1 cellular context compared by ENCODE assay signal in the genomic region with DNA sequence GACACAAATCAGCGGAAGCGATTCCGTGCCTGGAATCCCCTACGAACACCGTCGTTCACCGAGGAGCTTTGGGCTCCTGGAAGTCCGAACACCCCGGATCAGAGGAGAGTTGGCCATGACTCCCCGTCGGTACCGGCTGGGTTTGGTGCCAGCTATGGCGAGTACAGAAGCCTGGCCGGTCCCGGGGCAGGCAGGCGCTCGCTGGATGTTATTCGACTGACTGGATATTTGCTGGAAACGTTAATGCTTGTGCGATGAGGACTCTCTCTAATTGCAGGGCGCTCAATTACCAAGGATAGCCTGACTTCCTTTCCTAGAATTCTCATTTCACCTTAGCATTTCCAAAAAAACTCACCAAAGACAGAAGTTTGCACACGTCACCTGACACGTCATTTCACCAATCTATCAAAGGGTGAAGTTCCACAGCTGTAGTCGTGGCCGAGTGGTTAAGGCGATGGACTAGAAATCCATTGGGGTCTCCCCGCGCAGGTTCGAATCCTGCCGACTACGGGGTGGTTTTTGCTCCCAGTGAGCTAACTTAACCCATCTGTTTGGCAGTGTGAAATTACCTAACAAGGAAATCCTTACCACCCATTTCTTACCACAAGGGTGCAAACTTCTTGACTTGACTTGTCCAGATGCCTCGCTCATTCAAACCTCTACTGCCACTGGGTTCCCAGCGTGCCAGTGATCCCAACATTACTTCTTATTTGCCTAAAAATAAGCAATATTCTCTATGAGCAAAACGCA.
A peak's percentile ranks its signal among the peaks of the same experiment; 100 is the strongest.
TF ChIP-seq lines count a peak whose summit lies in the region.

No MANE protein-coding gene starts in this region.

TF ChIP-seq in HepG2, 621 proteins besides CTCF, POLR2A, EP300 and RAD21 (continued from another document and continues in another):
- TF ChIP-seq, protein P1, sequence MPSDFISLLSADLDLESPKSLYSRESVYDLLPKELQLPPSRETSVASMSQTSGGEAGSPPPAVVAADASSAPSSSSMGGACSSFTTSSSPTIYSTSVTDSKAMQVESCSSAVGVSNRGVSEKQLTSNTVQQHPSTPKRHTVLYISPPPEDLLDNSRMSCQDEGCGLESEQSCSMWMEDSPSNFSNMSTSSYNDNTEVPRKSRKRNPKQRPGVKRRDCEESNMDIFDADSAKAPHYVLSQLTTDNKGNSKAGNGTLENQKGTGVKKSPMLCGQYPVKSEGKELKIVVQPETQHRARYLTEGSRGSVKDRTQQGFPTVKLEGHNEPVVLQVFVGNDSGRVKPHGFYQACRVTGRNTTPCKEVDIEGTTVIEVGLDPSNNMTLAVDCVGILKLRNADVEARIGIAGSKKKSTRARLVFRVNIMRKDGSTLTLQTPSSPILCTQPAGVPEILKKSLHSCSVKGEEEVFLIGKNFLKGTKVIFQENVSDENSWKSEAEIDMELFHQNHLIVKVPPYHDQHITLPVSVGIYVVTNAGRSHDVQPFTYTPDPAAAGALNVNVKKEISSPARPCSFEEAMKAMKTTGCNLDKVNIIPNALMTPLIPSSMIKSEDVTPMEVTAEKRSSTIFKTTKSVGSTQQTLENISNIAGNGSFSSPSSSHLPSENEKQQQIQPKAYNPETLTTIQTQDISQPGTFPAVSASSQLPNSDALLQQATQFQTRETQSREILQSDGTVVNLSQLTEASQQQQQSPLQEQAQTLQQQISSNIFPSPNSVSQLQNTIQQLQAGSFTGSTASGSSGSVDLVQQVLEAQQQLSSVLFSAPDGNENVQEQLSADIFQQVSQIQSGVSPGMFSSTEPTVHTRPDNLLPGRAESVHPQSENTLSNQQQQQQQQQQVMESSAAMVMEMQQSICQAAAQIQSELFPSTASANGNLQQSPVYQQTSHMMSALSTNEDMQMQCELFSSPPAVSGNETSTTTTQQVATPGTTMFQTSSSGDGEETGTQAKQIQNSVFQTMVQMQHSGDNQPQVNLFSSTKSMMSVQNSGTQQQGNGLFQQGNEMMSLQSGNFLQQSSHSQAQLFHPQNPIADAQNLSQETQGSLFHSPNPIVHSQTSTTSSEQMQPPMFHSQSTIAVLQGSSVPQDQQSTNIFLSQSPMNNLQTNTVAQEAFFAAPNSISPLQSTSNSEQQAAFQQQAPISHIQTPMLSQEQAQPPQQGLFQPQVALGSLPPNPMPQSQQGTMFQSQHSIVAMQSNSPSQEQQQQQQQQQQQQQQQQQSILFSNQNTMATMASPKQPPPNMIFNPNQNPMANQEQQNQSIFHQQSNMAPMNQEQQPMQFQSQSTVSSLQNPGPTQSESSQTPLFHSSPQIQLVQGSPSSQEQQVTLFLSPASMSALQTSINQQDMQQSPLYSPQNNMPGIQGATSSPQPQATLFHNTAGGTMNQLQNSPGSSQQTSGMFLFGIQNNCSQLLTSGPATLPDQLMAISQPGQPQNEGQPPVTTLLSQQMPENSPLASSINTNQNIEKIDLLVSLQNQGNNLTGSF (CRISPR knock-in tag; IDR thresholded peaks at IDR 0.05) = no peak
- TF ChIP-seq, protein P2, sequence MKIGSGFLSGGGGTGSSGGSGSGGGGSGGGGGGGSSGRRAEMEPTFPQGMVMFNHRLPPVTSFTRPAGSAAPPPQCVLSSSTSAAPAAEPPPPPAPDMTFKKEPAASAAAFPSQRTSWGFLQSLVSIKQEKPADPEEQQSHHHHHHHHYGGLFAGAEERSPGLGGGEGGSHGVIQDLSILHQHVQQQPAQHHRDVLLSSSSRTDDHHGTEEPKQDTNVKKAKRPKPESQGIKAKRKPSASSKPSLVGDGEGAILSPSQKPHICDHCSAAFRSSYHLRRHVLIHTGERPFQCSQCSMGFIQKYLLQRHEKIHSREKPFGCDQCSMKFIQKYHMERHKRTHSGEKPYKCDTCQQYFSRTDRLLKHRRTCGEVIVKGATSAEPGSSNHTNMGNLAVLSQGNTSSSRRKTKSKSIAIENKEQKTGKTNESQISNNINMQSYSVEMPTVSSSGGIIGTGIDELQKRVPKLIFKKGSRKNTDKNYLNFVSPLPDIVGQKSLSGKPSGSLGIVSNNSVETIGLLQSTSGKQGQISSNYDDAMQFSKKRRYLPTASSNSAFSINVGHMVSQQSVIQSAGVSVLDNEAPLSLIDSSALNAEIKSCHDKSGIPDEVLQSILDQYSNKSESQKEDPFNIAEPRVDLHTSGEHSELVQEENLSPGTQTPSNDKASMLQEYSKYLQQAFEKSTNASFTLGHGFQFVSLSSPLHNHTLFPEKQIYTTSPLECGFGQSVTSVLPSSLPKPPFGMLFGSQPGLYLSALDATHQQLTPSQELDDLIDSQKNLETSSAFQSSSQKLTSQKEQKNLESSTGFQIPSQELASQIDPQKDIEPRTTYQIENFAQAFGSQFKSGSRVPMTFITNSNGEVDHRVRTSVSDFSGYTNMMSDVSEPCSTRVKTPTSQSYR (CRISPR knock-in tag; IDR thresholded peaks at IDR 0.05; ENCODE audit: borderline replicate concordance) = peak; percentile 18; the same call in 1 of the 2 replicates
- TF ChIP-seq ZFP37 (CRISPR knock-in tag; IDR thresholded peaks at IDR 0.05; ENCODE audit: borderline replicate concordance) (no peak), HOXA7 (CRISPR knock-in tag; IDR thresholded peaks at IDR 0.05) (no peak), ZBTB7A (CRISPR knock-in tag; IDR thresholded peaks at IDR 0.05) (no peak), ZNF737 (CRISPR knock-in tag; IDR thresholded peaks at IDR 0.05; ENCODE audit: borderline replicate concordance) (peak; percentile 18; the same call in 1 of the 2 replicates), SNAPC2 (CRISPR knock-in tag; IDR thresholded peaks at IDR 0.05) (peak; percentile 47; the same call in 1 of the 2 replicates), ZNF569 (CRISPR knock-in tag; IDR thresholded peaks at IDR 0.05; ENCODE audit: borderline replicate concordance) (no peak), ZSCAN20 (CRISPR knock-in tag; IDR thresholded peaks at IDR 0.05; ENCODE audit: borderline replicate concordance) (no peak), DNMT3B (CRISPR knock-in tag; conservative IDR thresholded peaks at IDR 0.05) (0 out of 2 replicates have a peak, but pooled peaks have one; percentile 59), TFAP4 (IDR thresholded peaks at IDR 0.05; ENCODE audit: borderline replicate concordance, low read depth) (peak; percentile 100), ZIK1 (CRISPR knock-in tag; IDR thresholded peaks at IDR 0.05; ENCODE audit: borderline replicate concordance, low read depth) (peak; percentile 54; the same call in 1 of the 2 replicates), ZNF781 (CRISPR knock-in tag; IDR thresholded peaks at IDR 0.05; ENCODE audit: borderline replicate concordance, not compliant biosample characterization) (peak; percentile 41), ELF3 (CRISPR knock-in tag; IDR thresholded peaks at IDR 0.05) (peak; percentile 54; the same call in 1 of the 2 replicates), ZNF556 (CRISPR knock-in tag; IDR thresholded peaks at IDR 0.05; ENCODE audit: borderline replicate concordance) (peak; percentile 67; the same call in 1 of the 2 replicates), CHD4 (IDR thresholded peaks at IDR 0.05; ENCODE audit: borderline replicate concordance, low read length) (peak; percentile 87; the same call in 1 of the 2 replicates)
- TF ChIP-seq, protein P3, sequence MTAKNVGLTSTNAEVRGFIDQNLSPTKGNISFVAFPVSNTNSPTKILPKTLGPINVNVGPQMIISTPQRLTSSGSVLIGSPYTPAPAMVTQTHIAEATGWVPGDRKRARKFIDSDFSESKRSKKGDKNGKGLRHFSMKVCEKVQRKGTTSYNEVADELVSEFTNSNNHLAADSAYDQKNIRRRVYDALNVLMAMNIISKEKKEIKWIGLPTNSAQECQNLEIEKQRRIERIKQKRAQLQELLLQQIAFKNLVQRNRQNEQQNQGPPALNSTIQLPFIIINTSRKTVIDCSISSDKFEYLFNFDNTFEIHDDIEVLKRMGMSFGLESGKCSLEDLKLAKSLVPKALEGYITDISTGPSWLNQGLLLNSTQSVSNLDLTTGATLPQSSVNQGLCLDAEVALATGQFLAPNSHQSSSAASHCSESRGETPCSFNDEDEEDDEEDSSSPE (CRISPR knock-in tag; IDR thresholded peaks at IDR 0.05) = no peak
- TF ChIP-seq, protein P4, sequence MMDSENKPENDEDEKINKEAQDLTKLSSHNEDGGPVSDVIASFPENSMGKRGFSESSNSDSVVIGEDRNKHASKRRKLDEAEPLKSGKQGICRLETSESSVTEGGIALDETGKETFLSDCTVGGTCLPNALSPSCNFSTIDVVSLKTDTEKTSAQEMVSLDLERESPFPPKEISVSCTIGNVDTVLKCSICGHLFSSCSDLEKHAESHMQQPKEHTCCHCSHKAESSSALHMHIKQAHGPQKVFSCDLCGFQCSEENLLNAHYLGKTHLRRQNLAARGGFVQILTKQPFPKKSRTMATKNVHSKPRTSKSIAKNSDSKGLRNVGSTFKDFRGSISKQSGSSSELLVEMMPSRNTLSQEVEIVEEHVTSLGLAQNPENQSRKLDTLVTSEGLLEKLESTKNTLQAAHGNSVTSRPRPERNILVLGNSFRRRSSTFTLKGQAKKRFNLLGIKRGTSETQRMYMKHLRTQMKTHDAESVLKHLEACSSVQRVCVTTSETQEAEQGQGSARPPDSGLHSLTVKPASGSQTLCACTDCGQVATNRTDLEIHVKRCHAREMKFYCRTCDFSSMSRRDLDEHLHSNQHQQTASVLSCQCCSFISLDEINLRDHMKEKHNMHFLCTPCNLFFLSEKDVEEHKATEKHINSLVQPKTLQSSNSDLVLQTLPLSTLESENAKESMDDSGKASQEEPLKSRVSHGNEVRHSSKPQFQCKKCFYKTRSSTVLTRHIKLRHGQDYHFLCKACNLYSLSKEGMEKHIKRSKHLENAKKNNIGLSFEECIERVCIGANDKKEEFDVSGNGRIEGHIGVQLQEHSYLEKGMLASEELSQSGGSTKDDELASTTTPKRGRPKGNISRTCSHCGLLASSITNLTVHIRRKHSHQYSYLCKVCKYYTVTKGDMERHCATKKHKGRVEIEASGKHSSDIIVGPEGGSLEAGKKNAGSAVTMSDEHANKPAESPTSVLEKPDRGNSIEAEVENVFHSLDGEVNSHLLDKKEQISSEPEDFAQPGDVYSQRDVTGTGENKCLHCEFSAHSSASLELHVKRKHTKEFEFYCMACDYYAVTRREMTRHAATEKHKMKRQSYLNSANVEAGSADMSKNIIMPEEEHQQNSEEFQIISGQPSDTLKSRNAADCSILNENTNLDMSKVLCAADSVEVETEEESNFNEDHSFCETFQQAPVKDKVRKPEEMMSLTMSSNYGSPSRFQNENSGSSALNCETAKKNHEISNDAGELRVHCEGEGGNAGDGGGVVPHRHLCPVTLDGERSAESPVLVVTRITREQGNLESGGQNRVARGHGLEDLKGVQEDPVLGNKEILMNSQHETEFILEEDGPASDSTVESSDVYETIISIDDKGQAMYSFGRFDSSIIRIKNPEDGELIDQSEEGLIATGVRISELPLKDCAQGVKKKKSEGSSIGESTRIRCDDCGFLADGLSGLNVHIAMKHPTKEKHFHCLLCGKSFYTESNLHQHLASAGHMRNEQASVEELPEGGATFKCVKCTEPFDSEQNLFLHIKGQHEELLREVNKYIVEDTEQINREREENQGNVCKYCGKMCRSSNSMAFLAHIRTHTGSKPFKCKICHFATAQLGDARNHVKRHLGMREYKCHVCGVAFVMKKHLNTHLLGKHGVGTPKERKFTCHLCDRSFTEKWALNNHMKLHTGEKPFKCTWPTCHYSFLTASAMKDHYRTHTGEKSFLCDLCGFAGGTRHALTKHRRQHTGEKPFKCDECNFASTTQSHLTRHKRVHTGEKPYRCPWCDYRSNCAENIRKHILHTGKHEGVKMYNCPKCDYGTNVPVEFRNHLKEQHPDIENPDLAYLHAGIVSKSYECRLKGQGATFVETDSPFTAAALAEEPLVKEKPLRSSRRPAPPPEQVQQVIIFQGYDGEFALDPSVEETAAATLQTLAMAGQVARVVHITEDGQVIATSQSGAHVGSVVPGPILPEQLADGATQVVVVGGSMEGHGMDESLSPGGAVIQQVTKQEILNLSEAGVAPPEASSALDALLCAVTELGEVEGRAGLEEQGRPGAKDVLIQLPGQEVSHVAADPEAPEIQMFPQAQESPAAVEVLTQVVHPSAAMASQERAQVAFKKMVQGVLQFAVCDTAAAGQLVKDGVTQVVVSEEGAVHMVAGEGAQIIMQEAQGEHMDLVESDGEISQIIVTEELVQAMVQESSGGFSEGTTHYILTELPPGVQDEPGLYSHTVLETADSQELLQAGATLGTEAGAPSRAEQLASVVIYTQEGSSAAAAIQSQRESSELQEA (CRISPR knock-in tag; IDR thresholded peaks at IDR 0.05; ENCODE audit: not compliant biosample characterization) = no peak
- TF ChIP-seq, protein P5, sequence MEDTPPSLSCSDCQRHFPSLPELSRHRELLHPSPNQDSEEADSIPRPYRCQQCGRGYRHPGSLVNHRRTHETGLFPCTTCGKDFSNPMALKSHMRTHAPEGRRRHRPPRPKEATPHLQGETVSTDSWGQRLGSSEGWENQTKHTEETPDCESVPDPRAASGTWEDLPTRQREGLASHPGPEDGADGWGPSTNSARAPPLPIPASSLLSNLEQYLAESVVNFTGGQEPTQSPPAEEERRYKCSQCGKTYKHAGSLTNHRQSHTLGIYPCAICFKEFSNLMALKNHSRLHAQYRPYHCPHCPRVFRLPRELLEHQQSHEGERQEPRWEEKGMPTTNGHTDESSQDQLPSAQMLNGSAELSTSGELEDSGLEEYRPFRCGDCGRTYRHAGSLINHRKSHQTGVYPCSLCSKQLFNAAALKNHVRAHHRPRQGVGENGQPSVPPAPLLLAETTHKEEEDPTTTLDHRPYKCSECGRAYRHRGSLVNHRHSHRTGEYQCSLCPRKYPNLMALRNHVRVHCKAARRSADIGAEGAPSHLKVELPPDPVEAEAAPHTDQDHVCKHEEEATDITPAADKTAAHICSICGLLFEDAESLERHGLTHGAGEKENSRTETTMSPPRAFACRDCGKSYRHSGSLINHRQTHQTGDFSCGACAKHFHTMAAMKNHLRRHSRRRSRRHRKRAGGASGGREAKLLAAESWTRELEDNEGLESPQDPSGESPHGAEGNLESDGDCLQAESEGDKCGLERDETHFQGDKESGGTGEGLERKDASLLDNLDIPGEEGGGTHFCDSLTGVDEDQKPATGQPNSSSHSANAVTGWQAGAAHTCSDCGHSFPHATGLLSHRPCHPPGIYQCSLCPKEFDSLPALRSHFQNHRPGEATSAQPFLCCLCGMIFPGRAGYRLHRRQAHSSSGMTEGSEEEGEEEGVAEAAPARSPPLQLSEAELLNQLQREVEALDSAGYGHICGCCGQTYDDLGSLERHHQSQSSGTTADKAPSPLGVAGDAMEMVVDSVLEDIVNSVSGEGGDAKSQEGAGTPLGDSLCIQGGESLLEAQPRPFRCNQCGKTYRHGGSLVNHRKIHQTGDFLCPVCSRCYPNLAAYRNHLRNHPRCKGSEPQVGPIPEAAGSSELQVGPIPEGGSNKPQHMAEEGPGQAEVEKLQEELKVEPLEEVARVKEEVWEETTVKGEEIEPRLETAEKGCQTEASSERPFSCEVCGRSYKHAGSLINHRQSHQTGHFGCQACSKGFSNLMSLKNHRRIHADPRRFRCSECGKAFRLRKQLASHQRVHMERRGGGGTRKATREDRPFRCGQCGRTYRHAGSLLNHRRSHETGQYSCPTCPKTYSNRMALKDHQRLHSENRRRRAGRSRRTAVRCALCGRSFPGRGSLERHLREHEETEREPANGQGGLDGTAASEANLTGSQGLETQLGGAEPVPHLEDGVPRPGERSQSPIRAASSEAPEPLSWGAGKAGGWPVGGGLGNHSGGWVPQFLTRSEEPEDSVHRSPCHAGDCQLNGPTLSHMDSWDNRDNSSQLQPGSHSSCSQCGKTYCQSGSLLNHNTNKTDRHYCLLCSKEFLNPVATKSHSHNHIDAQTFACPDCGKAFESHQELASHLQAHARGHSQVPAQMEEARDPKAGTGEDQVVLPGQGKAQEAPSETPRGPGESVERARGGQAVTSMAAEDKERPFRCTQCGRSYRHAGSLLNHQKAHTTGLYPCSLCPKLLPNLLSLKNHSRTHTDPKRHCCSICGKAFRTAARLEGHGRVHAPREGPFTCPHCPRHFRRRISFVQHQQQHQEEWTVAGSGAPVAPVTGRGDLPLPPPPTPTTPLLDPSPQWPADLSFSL (CRISPR knock-in tag; IDR thresholded peaks at IDR 0.05) = no peak
